25 cellular contexts compared by ENCODE assay signal in genomic region chr9:93361995-93362394, GRCh38.
"Had no signal": no experiment of that assay in that cellular context is flagged by ENCODE, and none has a peak within 500 bp of the region (broad histone marks: within the 10 kb centered on the region; RNA-seq: fewer than 3 reads in every experiment).

No MANE protein-coding gene starts in this region.

- H3K4me1 ChIP-seq: colonic mucosa, esophagus squamous epithelium, gastrocnemius medialis, heart right ventricle, left lung, lower lobe of right lung had no signal

- H3K4me3 Mint-ChIP-seq: mesothelial cell of epicardium, naive B cell, natural killer cell had no signal

- H3K4me3 ChIP-seq: colonic mucosa, dorsolateral prefrontal cortex, esophagus squamous epithelium, gastrocnemius medialis, heart right ventricle, left lung, lower lobe of right lung, mucosa of descending colon had no signal

- H3K9me3 Mint-ChIP-seq: natural killer cell had no signal

- H3K36me3 ChIP-seq: colonic mucosa, esophagus squamous epithelium, gastrocnemius medialis, heart right ventricle, left lung, lower lobe of right lung had no signal

- H3K4me1 Mint-ChIP-seq: mesothelial cell of epicardium had no signal

- DNase-seq: colonic mucosa; dermis blood vessel endothelial cell; dorsolateral prefrontal cortex; effector CD4-positive, alpha-beta T cell; effector memory CD4-positive, alpha-beta T cell; erythroblast; esophagus squamous epithelium; foreskin fibroblast; foreskin melanocyte; gastrocnemius medialis; glutamatergic neuron; head of caudate nucleus; heart right ventricle; hippocampal formation; left cardiac atrium; left lung; left ventricle myocardium superior; lower lobe of right lung; mesenchymal stem cell; mucosa of descending colon; naive B cell; natural killer cell had no signal

- H3K36me3 Mint-ChIP-seq: mesothelial cell of epicardium, natural killer cell had no signal

- ATAC-seq: esophagus mucosa, gastrocnemius medialis, heart right ventricle, left cardiac atrium, left lung, left ventricle myocardium superior, lower lobe of right lung, mucosa of descending colon, natural killer cell had no signal

- H3K27ac Mint-ChIP-seq: mesothelial cell of epicardium, naive B cell, natural killer cell had no signal

- H3K27me3 ChIP-seq: colonic mucosa, dorsolateral prefrontal cortex, gastrocnemius medialis, heart right ventricle, left lung had no signal

- H3K9me3 ChIP-seq: colonic mucosa had no signal

- H3K27ac ChIP-seq: colonic mucosa, dorsolateral prefrontal cortex, epithelial cell of prostate, esophagus squamous epithelium, gastrocnemius medialis, heart right ventricle, left lung, lower lobe of right lung had no signal
